ENCODE assay signal across 1 cellular context in the genomic region with DNA sequence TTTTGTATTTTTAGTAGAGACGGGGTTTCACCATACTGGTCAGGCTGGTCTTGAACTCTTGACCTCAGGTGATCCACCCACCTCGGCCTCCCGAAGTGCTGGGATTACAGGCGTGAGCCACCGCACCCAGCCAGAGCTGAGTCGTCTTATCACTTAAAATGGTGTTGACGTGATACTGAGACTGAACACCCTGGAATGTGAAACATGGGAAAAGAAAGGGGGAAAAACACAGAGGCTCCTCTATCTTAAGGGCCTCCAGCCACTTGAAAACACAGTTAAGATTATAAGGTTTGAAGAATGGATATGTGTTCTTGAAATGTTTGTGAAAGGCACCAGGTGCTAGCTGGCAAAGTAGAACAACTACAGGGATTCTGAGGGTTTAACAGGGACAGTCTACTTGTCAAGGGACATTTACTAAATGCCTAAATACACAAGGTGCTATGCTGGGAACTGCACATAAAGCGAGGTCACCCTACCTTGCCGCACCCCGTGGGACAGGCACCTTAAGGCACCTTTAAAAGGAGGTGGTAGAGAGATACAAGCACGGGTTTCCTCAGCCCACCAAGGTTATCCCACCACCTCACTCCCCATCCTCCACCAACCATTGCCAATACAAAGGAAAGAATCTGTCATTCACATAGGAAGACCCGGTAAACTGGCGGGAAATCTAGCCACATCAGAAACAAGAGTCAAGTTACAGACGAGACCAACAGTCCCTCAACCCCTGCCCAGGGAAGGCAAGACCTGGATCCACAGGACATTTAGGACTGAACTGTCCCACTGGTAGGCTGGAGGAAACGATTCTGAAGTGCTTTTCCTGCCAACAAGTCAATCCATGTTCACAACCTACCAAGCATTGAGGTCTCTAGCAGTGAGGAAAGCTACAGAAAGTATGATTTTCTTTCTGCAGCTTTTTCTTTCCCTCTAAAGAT.
TF ChIP-seq lines count a peak whose summit lies in the region.

No MANE protein-coding gene starts in this region.

TF ChIP-seq in GM23338, 12 proteins besides CTCF, POLR2A, EP300 and RAD21 (continued from another document):
- TF ChIP-seq, protein P1, sequence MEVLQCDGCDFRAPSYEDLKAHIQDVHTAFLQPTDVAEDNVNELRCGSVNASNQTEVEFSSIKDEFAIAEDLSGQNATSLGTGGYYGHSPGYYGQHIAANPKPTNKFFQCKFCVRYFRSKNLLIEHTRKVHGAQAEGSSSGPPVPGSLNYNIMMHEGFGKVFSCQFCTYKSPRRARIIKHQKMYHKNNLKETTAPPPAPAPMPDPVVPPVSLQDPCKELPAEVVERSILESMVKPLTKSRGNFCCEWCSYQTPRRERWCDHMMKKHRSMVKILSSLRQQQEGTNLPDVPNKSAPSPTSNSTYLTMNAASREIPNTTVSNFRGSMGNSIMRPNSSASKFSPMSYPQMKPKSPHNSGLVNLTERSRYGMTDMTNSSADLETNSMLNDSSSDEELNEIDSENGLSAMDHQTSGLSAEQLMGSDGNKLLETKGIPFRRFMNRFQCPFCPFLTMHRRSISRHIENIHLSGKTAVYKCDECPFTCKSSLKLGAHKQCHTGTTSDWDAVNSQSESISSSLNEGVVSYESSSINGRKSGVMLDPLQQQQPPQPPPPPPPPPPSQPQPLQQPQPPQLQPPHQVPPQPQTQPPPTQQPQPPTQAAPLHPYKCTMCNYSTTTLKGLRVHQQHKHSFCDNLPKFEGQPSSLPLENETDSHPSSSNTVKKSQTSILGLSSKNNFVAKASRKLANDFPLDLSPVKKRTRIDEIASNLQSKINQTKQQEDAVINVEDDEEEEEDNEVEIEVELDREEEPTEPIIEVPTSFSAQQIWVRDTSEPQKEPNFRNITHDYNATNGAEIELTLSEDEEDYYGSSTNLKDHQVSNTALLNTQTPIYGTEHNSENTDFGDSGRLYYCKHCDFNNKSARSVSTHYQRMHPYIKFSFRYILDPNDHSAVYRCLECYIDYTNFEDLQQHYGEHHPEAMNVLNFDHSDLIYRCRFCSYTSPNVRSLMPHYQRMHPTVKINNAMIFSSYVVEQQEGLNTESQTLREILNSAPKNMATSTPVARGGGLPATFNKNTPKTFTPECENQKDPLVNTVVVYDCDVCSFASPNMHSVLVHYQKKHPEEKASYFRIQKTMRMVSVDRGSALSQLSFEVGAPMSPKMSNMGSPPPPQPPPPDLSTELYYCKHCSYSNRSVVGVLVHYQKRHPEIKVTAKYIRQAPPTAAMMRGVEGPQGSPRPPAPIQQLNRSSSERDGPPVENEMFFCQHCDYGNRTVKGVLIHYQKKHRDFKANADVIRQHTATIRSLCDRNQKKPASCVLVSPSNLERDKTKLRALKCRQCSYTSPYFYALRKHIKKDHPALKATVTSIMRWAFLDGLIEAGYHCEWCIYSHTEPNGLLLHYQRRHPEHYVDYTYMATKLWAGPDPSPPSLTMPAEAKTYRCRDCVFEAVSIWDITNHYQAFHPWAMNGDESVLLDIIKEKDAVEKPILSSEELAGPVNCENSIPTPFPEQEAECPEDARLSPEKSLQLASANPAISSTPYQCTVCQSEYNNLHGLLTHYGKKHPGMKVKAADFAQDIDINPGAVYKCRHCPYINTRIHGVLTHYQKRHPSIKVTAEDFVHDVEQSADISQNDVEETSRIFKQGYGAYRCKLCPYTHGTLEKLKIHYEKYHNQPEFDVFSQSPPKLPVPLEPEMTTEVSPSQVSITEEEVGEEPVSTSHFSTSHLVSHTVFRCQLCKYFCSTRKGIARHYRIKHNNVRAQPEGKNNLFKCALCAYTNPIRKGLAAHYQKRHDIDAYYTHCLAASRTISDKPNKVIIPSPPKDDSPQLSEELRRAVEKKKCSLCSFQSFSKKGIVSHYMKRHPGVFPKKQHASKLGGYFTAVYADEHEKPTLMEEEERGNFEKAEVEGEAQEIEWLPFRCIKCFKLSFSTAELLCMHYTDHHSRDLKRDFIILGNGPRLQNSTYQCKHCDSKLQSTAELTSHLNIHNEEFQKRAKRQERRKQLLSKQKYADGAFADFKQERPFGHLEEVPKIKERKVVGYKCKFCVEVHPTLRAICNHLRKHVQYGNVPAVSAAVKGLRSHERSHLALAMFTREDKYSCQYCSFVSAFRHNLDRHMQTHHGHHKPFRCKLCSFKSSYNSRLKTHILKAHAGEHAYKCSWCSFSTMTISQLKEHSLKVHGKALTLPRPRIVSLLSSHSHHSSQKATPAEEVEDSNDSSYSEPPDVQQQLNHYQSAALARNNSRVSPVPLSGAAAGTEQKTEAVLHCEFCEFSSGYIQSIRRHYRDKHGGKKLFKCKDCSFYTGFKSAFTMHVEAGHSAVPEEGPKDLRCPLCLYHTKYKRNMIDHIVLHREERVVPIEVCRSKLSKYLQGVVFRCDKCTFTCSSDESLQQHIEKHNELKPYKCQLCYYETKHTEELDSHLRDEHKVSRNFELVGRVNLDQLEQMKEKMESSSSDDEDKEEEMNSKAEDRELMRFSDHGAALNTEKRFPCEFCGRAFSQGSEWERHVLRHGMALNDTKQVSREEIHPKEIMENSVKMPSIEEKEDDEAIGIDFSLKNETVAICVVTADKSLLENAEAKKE (CRISPR knock-in tag; IDR thresholded peaks at IDR 0.05): peak; percentile 83
- TF ChIP-seq ZNF114 (CRISPR knock-in tag; IDR thresholded peaks at IDR 0.05): no peak
TF ChIP-seq in GM23338: peak in this region for 1.
